ENCODE assay signal across 2 cellular contexts in the genomic region with DNA sequence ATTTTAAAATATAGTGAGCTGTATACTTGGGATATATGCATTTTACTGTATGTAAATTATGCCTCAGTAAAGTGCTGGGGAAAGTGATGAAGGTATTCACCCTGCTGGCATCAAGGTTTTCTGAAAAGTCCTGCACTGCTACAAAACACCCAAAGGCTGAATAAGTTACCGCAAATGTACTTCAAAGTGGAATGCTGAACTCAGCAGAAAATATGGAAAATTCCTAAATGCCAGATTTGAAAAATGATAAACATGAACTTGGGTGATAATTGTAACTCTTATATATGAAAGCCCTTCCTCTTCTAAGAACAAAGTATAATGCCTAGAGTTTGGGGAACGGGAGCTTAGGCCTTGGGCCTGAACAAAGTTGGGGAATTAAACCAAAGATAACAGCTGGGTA.
A peak's percentile ranks its signal among the peaks of the same experiment; 100 is the strongest.
TF ChIP-seq lines count a peak whose summit lies in the region.

No MANE protein-coding gene starts in this region.

TF ChIP-seq in HepG2, 621 proteins besides CTCF, POLR2A, EP300 and RAD21 (continues in another document):
- no peak for TF ChIP-seq SP5 (CRISPR knock-in tag; IDR thresholded peaks at IDR 0.05; ENCODE audit: borderline replicate concordance, low read depth)
- no peak for TF ChIP-seq CEBPB (IDR thresholded peaks at IDR 0.05; ENCODE audit: borderline replicate concordance, low read depth, low read length)
- TF ChIP-seq, protein P1, sequence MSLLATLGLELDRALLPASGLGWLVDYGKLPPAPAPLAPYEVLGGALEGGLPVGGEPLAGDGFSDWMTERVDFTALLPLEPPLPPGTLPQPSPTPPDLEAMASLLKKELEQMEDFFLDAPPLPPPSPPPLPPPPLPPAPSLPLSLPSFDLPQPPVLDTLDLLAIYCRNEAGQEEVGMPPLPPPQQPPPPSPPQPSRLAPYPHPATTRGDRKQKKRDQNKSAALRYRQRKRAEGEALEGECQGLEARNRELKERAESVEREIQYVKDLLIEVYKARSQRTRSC (CRISPR knock-in tag; IDR thresholded peaks at IDR 0.05; ENCODE audit: low read depth), result no peak
- TF ChIP-seq, protein P2, sequence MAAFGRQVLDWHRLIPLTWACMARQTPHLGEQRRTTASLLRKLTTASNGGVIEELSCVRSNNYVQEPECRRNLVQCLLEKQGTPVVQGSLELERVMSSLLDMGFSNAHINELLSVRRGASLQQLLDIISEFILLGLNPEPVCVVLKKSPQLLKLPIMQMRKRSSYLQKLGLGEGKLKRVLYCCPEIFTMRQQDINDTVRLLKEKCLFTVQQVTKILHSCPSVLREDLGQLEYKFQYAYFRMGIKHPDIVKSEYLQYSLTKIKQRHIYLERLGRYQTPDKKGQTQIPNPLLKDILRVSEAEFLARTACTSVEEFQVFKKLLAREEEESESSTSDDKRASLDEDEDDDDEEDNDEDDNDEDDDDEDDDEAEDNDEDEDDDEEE (CRISPR knock-in tag; IDR thresholded peaks at IDR 0.05), result no peak
- TF ChIP-seq HDAC6 (IDR thresholded peaks at IDR 0.05; ENCODE audit: low read depth, low read length), result no peak
- TF ChIP-seq, protein P3, sequence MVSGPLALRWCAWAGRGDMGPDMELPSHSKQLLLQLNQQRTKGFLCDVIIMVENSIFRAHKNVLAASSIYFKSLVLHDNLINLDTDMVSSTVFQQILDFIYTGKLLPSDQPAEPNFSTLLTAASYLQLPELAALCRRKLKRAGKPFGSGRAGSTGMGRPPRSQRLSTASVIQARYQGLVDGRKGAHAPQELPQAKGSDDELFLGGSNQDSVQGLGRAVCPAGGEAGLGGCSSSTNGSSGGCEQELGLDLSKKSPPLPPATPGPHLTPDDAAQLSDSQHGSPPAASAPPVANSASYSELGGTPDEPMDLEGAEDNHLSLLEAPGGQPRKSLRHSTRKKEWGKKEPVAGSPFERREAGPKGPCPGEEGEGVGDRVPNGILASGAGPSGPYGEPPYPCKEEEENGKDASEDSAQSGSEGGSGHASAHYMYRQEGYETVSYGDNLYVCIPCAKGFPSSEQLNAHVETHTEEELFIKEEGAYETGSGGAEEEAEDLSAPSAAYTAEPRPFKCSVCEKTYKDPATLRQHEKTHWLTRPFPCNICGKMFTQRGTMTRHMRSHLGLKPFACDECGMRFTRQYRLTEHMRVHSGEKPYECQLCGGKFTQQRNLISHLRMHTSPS (CRISPR knock-in tag; IDR thresholded peaks at IDR 0.05; ENCODE audit: low read depth), result no peak
- 0 out of 2 replicates have a peak, but pooled peaks have one; percentile 28 for TF ChIP-seq ZNF670 (CRISPR knock-in tag; IDR thresholded peaks at IDR 0.05; ENCODE audit: borderline replicate concordance)
- TF ChIP-seq MAFF (IDR thresholded peaks at IDR 0.05; ENCODE audit: low read depth, low read length), result peak; percentile 85
- peak; percentile 84 to 90 for TF ChIP-seq MAFK (conservative IDR thresholded peaks at IDR 0.05 in 1 of 2, IDR thresholded peaks at IDR 0.05 in 1 of 2; ENCODE audit: low read length in 2 of 2)
- no peak for TF ChIP-seq PHB2 (IDR thresholded peaks at IDR 0.05; ENCODE audit: partially characterized antibody)
- no peak for TF ChIP-seq ZNF672 (CRISPR knock-in tag; IDR thresholded peaks at IDR 0.05)
- TF ChIP-seq CREM (IDR thresholded peaks at IDR 0.05), result no peak
- TF ChIP-seq CREM (CRISPR knock-in tag; IDR thresholded peaks at IDR 0.05), result no peak
- no peak for TF ChIP-seq TEAD2 (CRISPR knock-in tag; IDR thresholded peaks at IDR 0.05)
- TF ChIP-seq, protein P4, sequence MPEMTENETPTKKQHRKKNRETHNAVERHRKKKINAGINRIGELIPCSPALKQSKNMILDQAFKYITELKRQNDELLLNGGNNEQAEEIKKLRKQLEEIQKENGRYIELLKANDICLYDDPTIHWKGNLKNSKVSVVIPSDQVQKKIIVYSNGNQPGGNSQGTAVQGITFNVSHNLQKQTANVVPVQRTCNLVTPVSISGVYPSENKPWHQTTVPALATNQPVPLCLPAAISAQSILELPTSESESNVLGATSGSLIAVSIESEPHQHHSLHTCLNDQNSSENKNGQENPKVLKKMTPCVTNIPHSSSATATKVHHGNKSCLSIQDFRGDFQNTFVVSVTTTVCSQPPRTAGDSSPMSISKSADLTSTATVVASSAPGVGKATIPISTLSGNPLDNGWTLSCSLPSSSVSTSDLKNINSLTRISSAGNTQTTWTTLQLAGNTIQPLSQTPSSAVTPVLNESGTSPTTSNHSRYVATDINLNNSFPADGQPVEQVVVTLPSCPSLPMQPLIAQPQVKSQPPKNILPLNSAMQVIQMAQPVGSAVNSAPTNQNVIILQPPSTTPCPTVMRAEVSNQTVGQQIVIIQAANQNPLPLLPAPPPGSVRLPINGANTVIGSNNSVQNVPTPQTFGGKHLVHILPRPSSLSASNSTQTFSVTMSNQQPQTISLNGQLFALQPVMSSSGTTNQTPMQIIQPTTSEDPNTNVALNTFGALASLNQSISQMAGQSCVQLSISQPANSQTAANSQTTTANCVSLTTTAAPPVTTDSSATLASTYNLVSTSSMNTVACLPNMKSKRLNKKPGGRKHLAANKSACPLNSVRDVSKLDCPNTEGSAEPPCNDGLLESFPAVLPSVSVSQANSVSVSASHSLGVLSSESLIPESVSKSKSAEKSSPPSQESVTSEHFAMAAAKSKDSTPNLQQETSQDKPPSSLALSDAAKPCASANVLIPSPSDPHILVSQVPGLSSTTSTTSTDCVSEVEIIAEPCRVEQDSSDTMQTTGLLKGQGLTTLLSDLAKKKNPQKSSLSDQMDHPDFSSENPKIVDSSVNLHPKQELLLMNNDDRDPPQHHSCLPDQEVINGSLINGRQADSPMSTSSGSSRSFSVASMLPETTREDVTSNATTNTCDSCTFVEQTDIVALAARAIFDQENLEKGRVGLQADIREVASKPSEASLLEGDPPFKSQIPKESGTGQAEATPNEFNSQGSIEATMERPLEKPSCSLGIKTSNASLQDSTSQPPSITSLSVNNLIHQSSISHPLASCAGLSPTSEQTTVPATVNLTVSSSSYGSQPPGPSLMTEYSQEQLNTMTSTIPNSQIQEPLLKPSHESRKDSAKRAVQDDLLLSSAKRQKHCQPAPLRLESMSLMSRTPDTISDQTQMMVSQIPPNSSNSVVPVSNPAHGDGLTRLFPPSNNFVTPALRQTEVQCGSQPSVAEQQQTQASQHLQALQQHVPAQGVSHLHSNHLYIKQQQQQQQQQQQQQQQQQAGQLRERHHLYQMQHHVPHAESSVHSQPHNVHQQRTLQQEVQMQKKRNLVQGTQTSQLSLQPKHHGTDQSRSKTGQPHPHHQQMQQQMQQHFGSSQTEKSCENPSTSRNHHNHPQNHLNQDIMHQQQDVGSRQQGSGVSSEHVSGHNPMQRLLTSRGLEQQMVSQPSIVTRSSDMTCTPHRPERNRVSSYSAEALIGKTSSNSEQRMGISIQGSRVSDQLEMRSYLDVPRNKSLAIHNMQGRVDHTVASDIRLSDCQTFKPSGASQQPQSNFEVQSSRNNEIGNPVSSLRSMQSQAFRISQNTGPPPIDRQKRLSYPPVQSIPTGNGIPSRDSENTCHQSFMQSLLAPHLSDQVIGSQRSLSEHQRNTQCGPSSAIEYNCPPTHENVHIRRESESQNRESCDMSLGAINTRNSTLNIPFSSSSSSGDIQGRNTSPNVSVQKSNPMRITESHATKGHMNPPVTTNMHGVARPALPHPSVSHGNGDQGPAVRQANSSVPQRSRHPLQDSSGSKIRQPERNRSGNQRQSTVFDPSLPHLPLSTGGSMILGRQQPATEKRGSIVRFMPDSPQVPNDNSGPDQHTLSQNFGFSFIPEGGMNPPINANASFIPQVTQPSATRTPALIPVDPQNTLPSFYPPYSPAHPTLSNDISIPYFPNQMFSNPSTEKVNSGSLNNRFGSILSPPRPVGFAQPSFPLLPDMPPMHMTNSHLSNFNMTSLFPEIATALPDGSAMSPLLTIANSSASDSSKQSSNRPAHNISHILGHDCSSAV (CRISPR knock-in tag; IDR thresholded peaks at IDR 0.05; ENCODE audit: borderline replicate concordance), result no peak
- no peak for TF ChIP-seq SUZ12 (IDR thresholded peaks at IDR 0.05; ENCODE audit: low read depth, low read length)

TF ChIP-seq in H1, 55 proteins besides CTCF, POLR2A, EP300 and RAD21:
- no peak for TF ChIP-seq CBX8 (IDR thresholded peaks at IDR 0.05; ENCODE audit: borderline replicate concordance, low read depth, low read length)
- TF ChIP-seq TCF12 (IDR thresholded peaks at IDR 0.05; ENCODE audit: low read depth, low read length), result no peak
- TF ChIP-seq CEBPB (IDR thresholded peaks at IDR 0.05; ENCODE audit: low read depth, low read length), result no peak
